ENCODE assay signal across 9 cellular contexts in the genomic region with DNA sequence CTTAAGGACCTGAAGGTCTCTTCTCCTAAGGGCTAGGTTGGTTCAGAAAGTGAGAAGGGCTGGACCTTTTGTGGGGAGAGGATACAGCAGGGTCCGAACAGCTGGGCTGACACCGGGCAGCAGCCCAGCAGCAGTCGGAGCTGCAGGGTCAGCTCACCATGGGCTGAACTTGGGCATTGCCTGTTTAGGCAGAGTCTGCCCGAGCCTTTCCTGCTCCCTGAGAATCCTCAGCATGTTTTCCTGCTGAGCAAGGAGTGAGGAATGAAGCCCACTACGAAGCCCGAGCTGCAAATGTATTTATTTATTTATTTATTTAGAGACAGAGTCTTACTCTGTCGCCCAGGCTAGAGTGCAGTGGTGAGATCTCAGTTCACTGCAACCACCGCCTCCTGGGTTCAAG.
DNase-seq lines count a peak whose midpoint lies in the region; ATAC-seq, FAIRE-seq and TF ChIP-seq lines count a peak whose summit lies in the region.
"Had no signal": no experiment of that assay in that cellular context is flagged by ENCODE, and none has a peak within 500 bp of the region (broad histone marks: within the 10 kb centered on the region; RNA-seq: fewer than 3 reads in every experiment).

No MANE protein-coding gene starts in this region.

- H3K9me2 ChIP-seq in HCT116 (ENCODE audit: insufficient read depth): no peaks in the 10 kb centered on the region

- peak overlapping the region; percentile 44 for H3K9ac ChIP-seq in HCT116 (ENCODE audit: low read length)
- H3K9ac ChIP-seq in astrocyte (ENCODE audit: low read length): peak overlapping the region; percentile 89

- no peaks in the 10 kb centered on the region for H3K27me3 Mint-ChIP-seq in astrocyte (ENCODE audit: low read depth, unreplicated experiment)

- H3K27ac ChIP-seq in HCT116 (ENCODE audit: low read depth, low read length) (peak overlapping the region; percentile 57; the same call in 1 of the 2 replicates), astrocyte (ENCODE audit: low read depth, low read length) (peak overlapping the region; percentile 97), stomach (peak overlapping the region; percentile 18 to 79 (median 74))

- TF ChIP-seq EP300 in stomach (IDR thresholded peaks at IDR 0.05): no peak

- H3K4me1 ChIP-seq in HCT116 (ENCODE audit: control insufficient read depth in 1 of 2, insufficient read depth in 2 of 2, low read length in 2 of 2) (peaks cover 30 to 42% of the 10 kb centered on the region in 2 experiments), astrocyte (ENCODE audit: insufficient read depth, low read length) (peaks cover 42% of the 10 kb centered on the region), stomach (peaks cover 15 to 73% (median 46%) of the 10 kb centered on the region in 4 donors)

- intact Hi-C loops in HCT116 (cut with micrococcal nuclease): no loop called here
- intact Hi-C loops in stomach (cut with DNase I; ENCODE audit: low total_unique reads): no loop called here
- intact Hi-C loops in head of caudate nucleus (cut with DNase I): no loop called here

- H3K4me2 ChIP-seq in HCT116 (ENCODE audit: low read length) (peak overlapping the region; percentile 68), astrocyte (ENCODE audit: low read length) (peak overlapping the region; percentile 84)

- ATAC-seq in HCT116 (peak; percentile 13; the same call in 1 of the 2 replicates), HG03520 (IDR thresholded peaks at IDR 0.05; ENCODE audit: unreplicated experiment) (no peak), GM21367 (IDR thresholded peaks at IDR 0.05; ENCODE audit: unreplicated experiment) (no peak)

- no peak for TF ChIP-seq CTCF in HCT116 (IDR thresholded peaks at IDR 0.05 in 2 of 3, conservative IDR thresholded peaks at IDR 0.05 in 1 of 3; ENCODE audit: borderline replicate concordance in 1 of 3, insufficient read depth in 1 of 3, low read depth in 2 of 3, low read length in 2 of 3)
- no peak for TF ChIP-seq CTCF in astrocyte (IDR thresholded peaks at IDR 0.05; ENCODE audit: insufficient read depth, low read depth, low read length)
- TF ChIP-seq CTCF in stomach (IDR thresholded peaks at IDR 0.05): no peak

- BruUV-seq in HCT116 (replicated peaks; lab: Mats Ljungman, UMichigan): no TSS peak

- H4K20me1 ChIP-seq in HCT116 (ENCODE audit: insufficient read depth): no peaks in the 10 kb centered on the region
- H4K20me1 ChIP-seq in astrocyte (ENCODE audit: insufficient read depth, low read length): no peaks in the 10 kb centered on the region

- no peaks in the 10 kb centered on the region for H3K36me3 Mint-ChIP-seq in astrocyte (ENCODE audit: low read depth, unreplicated experiment)

- H2AFZ ChIP-seq in HCT116 (ENCODE audit: low read depth, low read length, poor library complexity, severe bottlenecking): no peak overlapping the region
- H2AFZ ChIP-seq in astrocyte (ENCODE audit: low read depth, low read length): no peak overlapping the region

- whole genome bisulfite sequencing in stomach, 5 donors: 56 to 72% (median 60%) methylated on average over 5 to 8 of the region's 8 CpGs

- no peak for DNase-seq in HCT116 (ENCODE audit: low read depth, low spot score)
- DNase-seq in astrocyte (ENCODE audit: low read depth): peak; percentile 82
- peak; percentile 71 for DNase-seq in kidney tubule cell (ENCODE audit: low spot score)
- no peak for DNase-seq in stomach
- no peak for DNase-seq in cerebellar cortex (ENCODE audit: low spot score)
- DNase-seq in head of caudate nucleus: no peak
- DNase-seq: activated naive CD4-positive, alpha-beta T cell had no signal

- POLR2A ChIA-PET in HCT116 (lab: Charles Lee): no interaction called here

- RAD21 ChIA-PET in HCT116 (lab: Charles Lee; ENCODE audit: low non-redundant PET in 1 of 2, low total read pairs in 2 of 2, uncharacterized antibody in 2 of 2, unreplicated experiment in 2 of 2): no interaction called here

- H3K79me2 ChIP-seq in HCT116 (ENCODE audit: insufficient read depth, low read length) (no peaks in the 10 kb centered on the region; the same call in 1 of the 2 replicates), astrocyte (ENCODE audit: insufficient read depth, low read length) (peaks cover 43% of the 10 kb centered on the region)

- peak overlapping the region; percentile 91 for H3K27ac Mint-ChIP-seq in astrocyte (ENCODE audit: unreplicated experiment)

- peaks cover 28% of the 10 kb centered on the region for H3K4me1 Mint-ChIP-seq in astrocyte (ENCODE audit: low read depth, unreplicated experiment)

- H3K4me3 ChIP-seq in HCT116 (replicated peaks in 1 of 2; ENCODE audit: low read depth in 1 of 2, low read length in 2 of 2): no peak overlapping the region
- H3K4me3 ChIP-seq in astrocyte (ENCODE audit: insufficient read depth, low read depth, low read length): peak overlapping the region; percentile 35
- no peak overlapping the region for H3K4me3 ChIP-seq in stomach

- H3K27me3 ChIP-seq in HCT116 (ENCODE audit: insufficient read depth, low read length): no peaks in the 10 kb centered on the region
- H3K27me3 ChIP-seq in astrocyte (ENCODE audit: insufficient read depth, low read length): no peaks in the 10 kb centered on the region
- H3K27me3 ChIP-seq in stomach: no peaks in the 10 kb centered on the region

- TF ChIP-seq RAD21 in HCT116 (IDR thresholded peaks at IDR 0.05; ENCODE audit: low read depth): no peak

- no peaks in the 10 kb centered on the region for H3K9me3 ChIP-seq in HCT116 (ENCODE audit: control insufficient read depth in 1 of 2, insufficient read depth in 1 of 2, low read depth in 1 of 2, low read length in 2 of 2)
- H3K9me3 ChIP-seq in astrocyte (ENCODE audit: insufficient read depth, low read depth, low read length): no peaks in the 10 kb centered on the region
- no peaks in the 10 kb centered on the region for H3K9me3 ChIP-seq in stomach

- TF ChIP-seq POLR2A in HCT116 (IDR thresholded peaks at IDR 0.05; ENCODE audit: borderline replicate concordance, extremely low read depth, insufficient read depth, insufficient read length) (no peak), stomach (IDR thresholded peaks at IDR 0.05) (no peak)

- no peak for FAIRE-seq in astrocyte (lab: Jason Lieb, UNC)

- H3K36me3 ChIP-seq in HCT116 (ENCODE audit: control insufficient read depth in 1 of 2, insufficient read depth in 2 of 2, low read length in 2 of 2) (no peaks in the 10 kb centered on the region), astrocyte (ENCODE audit: insufficient read depth, low read length) (no peaks in the 10 kb centered on the region), stomach (peaks cover 0 to 5% (median 2%) of the 10 kb centered on the region in 4 donors)

- CTCF ChIA-PET in HCT116 (lab: Charles Lee): no interaction called here

- no peaks in the 10 kb centered on the region for H3K9me3 Mint-ChIP-seq in astrocyte (ENCODE audit: unreplicated experiment)

- H3K4me3 Mint-ChIP-seq in astrocyte (ENCODE audit: unreplicated experiment): no peak overlapping the region

TF ChIP-seq in HCT116, 20 proteins besides CTCF, POLR2A, EP300 and RAD21 (continues in another document):
- no peak for TF ChIP-seq EGR1 (IDR thresholded peaks at IDR 0.05; ENCODE audit: low read depth)
- TF ChIP-seq, protein P1, sequence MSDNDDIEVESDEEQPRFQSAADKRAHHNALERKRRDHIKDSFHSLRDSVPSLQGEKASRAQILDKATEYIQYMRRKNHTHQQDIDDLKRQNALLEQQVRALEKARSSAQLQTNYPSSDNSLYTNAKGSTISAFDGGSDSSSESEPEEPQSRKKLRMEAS (IDR thresholded peaks at IDR 0.05): no peak
- TF ChIP-seq JUND (IDR thresholded peaks at IDR 0.05): no peak
- TF ChIP-seq, protein P2, sequence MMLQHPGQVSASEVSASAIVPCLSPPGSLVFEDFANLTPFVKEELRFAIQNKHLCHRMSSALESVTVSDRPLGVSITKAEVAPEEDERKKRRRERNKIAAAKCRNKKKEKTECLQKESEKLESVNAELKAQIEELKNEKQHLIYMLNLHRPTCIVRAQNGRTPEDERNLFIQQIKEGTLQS (IDR thresholded peaks at IDR 0.05): no peak
- no peak for TF ChIP-seq ZNF274 (IDR thresholded peaks at IDR 0.05; ENCODE audit: low read depth, low read length)
- no peak for TF ChIP-seq POLR2AphosphoS5 (IDR thresholded peaks at IDR 0.05; ENCODE audit: low read depth, low read length)
- TF ChIP-seq, protein P3, sequence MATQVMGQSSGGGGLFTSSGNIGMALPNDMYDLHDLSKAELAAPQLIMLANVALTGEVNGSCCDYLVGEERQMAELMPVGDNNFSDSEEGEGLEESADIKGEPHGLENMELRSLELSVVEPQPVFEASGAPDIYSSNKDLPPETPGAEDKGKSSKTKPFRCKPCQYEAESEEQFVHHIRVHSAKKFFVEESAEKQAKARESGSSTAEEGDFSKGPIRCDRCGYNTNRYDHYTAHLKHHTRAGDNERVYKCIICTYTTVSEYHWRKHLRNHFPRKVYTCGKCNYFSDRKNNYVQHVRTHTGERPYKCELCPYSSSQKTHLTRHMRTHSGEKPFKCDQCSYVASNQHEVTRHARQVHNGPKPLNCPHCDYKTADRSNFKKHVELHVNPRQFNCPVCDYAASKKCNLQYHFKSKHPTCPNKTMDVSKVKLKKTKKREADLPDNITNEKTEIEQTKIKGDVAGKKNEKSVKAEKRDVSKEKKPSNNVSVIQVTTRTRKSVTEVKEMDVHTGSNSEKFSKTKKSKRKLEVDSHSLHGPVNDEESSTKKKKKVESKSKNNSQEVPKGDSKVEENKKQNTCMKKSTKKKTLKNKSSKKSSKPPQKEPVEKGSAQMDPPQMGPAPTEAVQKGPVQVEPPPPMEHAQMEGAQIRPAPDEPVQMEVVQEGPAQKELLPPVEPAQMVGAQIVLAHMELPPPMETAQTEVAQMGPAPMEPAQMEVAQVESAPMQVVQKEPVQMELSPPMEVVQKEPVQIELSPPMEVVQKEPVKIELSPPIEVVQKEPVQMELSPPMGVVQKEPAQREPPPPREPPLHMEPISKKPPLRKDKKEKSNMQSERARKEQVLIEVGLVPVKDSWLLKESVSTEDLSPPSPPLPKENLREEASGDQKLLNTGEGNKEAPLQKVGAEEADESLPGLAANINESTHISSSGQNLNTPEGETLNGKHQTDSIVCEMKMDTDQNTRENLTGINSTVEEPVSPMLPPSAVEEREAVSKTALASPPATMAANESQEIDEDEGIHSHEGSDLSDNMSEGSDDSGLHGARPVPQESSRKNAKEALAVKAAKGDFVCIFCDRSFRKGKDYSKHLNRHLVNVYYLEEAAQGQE (IDR thresholded peaks at IDR 0.05; ENCODE audit: low read depth): no peak
- TF ChIP-seq EZH2phosphoT487 (IDR thresholded peaks at IDR 0.05; ENCODE audit: borderline replicate concordance): no peak
- TF ChIP-seq YY1 (IDR thresholded peaks at IDR 0.05; ENCODE audit: extremely low read depth, insufficient replicate concordance, low read depth, low read length): no peak
- no peak for TF ChIP-seq SIN3A (IDR thresholded peaks at IDR 0.05; ENCODE audit: low read depth)

Comparison
In these comparisons a context has a peak if more than half of its experiments do, and no peak if none do; other contexts are left out.
1. DNase-seq: peak in astrocyte (single experiment) and kidney tubule cell (single experiment); none in HCT116 (single experiment), stomach (single experiment), cerebellar cortex (single experiment) and head of caudate nucleus (0 of 42).
2. Peak in every context shown above with its lines, with median percentiles within 50 percentile points of each other: H3K27ac ChIP-seq.